Comparison of ENCODE assay signal across 10 cellular contexts in the genomic region with DNA sequence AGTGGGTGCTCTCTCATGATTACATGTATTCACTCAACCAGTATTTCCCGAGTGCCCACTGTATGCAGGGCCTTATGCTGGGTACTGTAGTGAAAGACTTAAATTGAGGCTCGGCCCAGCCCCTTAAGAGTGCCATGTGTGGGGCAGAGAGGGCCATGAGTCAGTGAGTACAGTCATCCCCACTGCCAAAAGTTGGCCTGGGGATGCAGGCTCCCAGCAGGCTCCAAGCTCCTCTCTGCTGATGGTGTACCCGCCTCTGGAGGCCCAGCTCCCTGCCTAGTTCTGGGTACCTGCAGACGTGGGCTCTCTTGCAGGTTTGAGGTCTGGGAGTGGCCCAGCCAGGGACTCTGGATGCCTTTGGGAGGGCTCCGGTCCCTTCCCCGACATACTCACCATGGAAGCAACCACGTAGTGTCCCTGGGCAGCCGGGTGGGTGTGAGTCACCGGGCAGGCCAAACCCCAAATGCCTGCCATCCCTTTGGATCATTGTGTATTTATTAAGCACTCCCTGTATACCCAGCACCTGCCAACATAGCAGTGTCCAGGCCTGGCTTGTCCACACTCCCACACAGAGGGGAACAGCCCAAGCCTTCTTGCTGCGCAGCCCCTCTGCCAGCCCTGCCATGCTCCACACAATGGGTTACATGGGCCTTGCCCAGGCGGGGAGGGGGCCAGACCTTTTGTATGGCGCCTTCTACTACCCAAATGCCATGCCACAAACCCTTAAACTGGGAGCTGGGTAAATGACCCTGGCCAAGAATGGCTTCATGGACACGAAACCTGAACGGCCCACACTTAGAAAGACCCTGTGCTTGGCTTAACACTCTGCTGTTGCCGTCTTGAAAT.
A peak's percentile ranks its signal among the peaks of the same experiment; 100 is the strongest.
DNase-seq lines count a peak whose midpoint lies in the region; ATAC-seq and TF ChIP-seq lines count a peak whose summit lies in the region.
"Had no signal": no experiment of that assay in that cellular context is flagged by ENCODE, and none has a peak within 500 bp of the region (broad histone marks: within the 10 kb centered on the region; RNA-seq: fewer than 3 reads in every experiment).

No MANE protein-coding gene starts in this region.

- H3K27me3 ChIP-seq in CD4-positive, alpha-beta memory T cell (ENCODE audit: insufficient read depth, low read length), result no peaks in the 10 kb centered on the region

- H3K4me3 Mint-ChIP-seq in CD4-positive, alpha-beta memory T cell, result peak overlapping the region in 6 of 8 donors; percentile 21 to 61 (median 42)
- peak overlapping the region; percentile 21 to 78 (median 58) for H3K4me3 Mint-ChIP-seq in naive thymus-derived CD8-positive, alpha-beta T cell
- H3K4me3 Mint-ChIP-seq in chondrocyte (ENCODE audit: unreplicated experiment), result no peak overlapping the region

- no peaks in the 10 kb centered on the region for H3K9me3 Mint-ChIP-seq in CD4-positive, alpha-beta memory T cell
- H3K9me3 Mint-ChIP-seq in naive thymus-derived CD8-positive, alpha-beta T cell, result no peaks in the 10 kb centered on the region
- no peaks in the 10 kb centered on the region for H3K9me3 Mint-ChIP-seq in chondrocyte (ENCODE audit: low read depth)
- H3K9me3 Mint-ChIP-seq: IgD-negative memory B cell had no signal

- no peak for ATAC-seq in naive thymus-derived CD8-positive, alpha-beta T cell

- DNase-seq in CD4-positive, alpha-beta memory T cell, result no peak
- DNase-seq in M059J (ENCODE audit: low read depth) (peak; percentile 89), astrocyte of the hippocampus (ENCODE audit: low read depth, low spot score) (peak; percentile 55), hypothalamus (lab: John Stamatoyannopoulos, UW) (no peak), Ammon's horn (ENCODE audit: low spot score) (no peak), SHP77 (lab: John Stamatoyannopoulos, UW) (no peak), chondrocyte (ENCODE audit: low spot score) (no peak)
- no peak for DNase-seq in naive thymus-derived CD8-positive, alpha-beta T cell

- H3K36me3 ChIP-seq in CD4-positive, alpha-beta memory T cell (ENCODE audit: insufficient read depth, low read length), result no peaks in the 10 kb centered on the region

- no peak overlapping the region for H3K4me3 ChIP-seq in CD4-positive, alpha-beta memory T cell (ENCODE audit: low read length in 2 of 2)

- peak overlapping the region in 3 of 7 donors; percentile 13 to 62 (median 19) for H3K27ac Mint-ChIP-seq in CD4-positive, alpha-beta memory T cell
- H3K27ac Mint-ChIP-seq in naive thymus-derived CD8-positive, alpha-beta T cell, result peak overlapping the region in 6 of 10 donors; percentile 3 to 73 (median 42)
- no peak overlapping the region for H3K27ac Mint-ChIP-seq in chondrocyte (ENCODE audit: unreplicated experiment)

- intact Hi-C loops in CD4-positive, alpha-beta memory T cell (cut with micrococcal nuclease), result no loop called here

- POLR2A ChIA-PET in CD4-positive, alpha-beta memory T cell (lab: Charles Lee; ENCODE audit: partially characterized antibody), result no interaction called here
- POLR2A ChIA-PET in naive thymus-derived CD8-positive, alpha-beta T cell (lab: Charles Lee), result no interaction called here

- no peaks in the 10 kb centered on the region for H3K36me3 Mint-ChIP-seq in CD4-positive, alpha-beta memory T cell
- H3K36me3 Mint-ChIP-seq in naive thymus-derived CD8-positive, alpha-beta T cell, result no peaks in the 10 kb centered on the region
- peaks cover 3% of the 10 kb centered on the region for H3K36me3 Mint-ChIP-seq in chondrocyte (ENCODE audit: low read depth)
- H3K36me3 Mint-ChIP-seq: IgD-negative memory B cell had no signal

- no peak overlapping the region for H3K27ac ChIP-seq in CD4-positive, alpha-beta memory T cell (ENCODE audit: low read depth, low read length)
- H3K27ac ChIP-seq: VCaP had no signal

- H3K9me3 ChIP-seq in CD4-positive, alpha-beta memory T cell (ENCODE audit: control insufficient read depth in 1 of 2, low read length in 2 of 2), result no peaks in the 10 kb centered on the region

- H3K4me1 ChIP-seq in CD4-positive, alpha-beta memory T cell (ENCODE audit: insufficient read depth, low read length), result peaks cover 23% of the 10 kb centered on the region

- H3K4me1 Mint-ChIP-seq in CD4-positive, alpha-beta memory T cell, result peaks cover 9 to 40% (median 23%) of the 10 kb centered on the region in 4 donors
- peaks cover 25 to 41% (median 37%) of the 10 kb centered on the region in 4 donors for H3K4me1 Mint-ChIP-seq in naive thymus-derived CD8-positive, alpha-beta T cell
- peaks cover 41% of the 10 kb centered on the region for H3K4me1 Mint-ChIP-seq in chondrocyte (ENCODE audit: low read depth)

- CTCF ChIA-PET in CD4-positive, alpha-beta memory T cell (lab: Charles Lee; ENCODE audit: partially characterized antibody), result interaction anchor here (1.3 kb wide), 1 partner anchor 13 kb away, joined by 5 read pairs; no protein-coding TSS in a partner anchor

- no peak for TF ChIP-seq CTCF in chondrocyte (IDR thresholded peaks at IDR 0.05)

- no peaks in the 10 kb centered on the region for H3K27me3 Mint-ChIP-seq in CD4-positive, alpha-beta memory T cell
- peaks cover 0 to 2% (median 0%) of the 10 kb centered on the region in 5 donors for H3K27me3 Mint-ChIP-seq in naive thymus-derived CD8-positive, alpha-beta T cell
- peaks cover 3% of the 10 kb centered on the region for H3K27me3 Mint-ChIP-seq in chondrocyte (ENCODE audit: low read depth)
- H3K27me3 Mint-ChIP-seq: IgD-negative memory B cell had no signal

Comparison
In these comparisons a context has a peak if more than half of its experiments do, and no peak if none do; other contexts are left out.
1. DNase-seq: peak in M059J (single experiment) and astrocyte of the hippocampus (single experiment); none in CD4-positive, alpha-beta memory T cell (0 of 5), naive thymus-derived CD8-positive, alpha-beta T cell (0 of 10), hypothalamus (0 of 51), Ammon's horn (single experiment), SHP77 (0 of 2) and chondrocyte (single experiment).